26 cellular contexts compared by ENCODE assay signal in genomic region chr11:108865411-108865810, GRCh38.
"Had no signal": no experiment of that assay in that cellular context is flagged by ENCODE, and none has a peak within 500 bp of the region (broad histone marks: within the 10 kb centered on the region; RNA-seq: fewer than 3 reads in every experiment).

No MANE protein-coding gene starts in this region.

- ATAC-seq: effector memory CD8-positive, alpha-beta T cell; gastroesophageal sphincter; heart left ventricle; left lobe of liver; natural killer cell treated with Interleukin-12 subunit alpha and Interleukin-12 subunit beta and Interleukin-15 and Interleukin-18, amount 100 ng/mL, for 72 hours; sciatic nerve; stimulated activated naive CD8-positive, alpha-beta T cell treated with anti-CD3 and anti-CD28 coated beads, Interleukin-15, amount 100 ng/mL, for 72 hours; upper lobe of right lung had no signal

- DNase-seq: effector memory CD8-positive, alpha-beta T cell; erythroblast; esophagus squamous epithelium; foreskin fibroblast; heart left ventricle; kidney; stimulated activated CD4-positive, alpha-beta T cell treated with anti-CD3 and anti-CD28 coated beads, Interleukin-12 subunit alpha, Interleukin-12 subunit beta, amount 100 ng/mL, for 4 hours; stimulated activated CD4-positive, alpha-beta T cell treated with anti-CD3 and anti-CD28 coated beads, Interleukin-1b, Interleukin-23, amount 100 ng/mL, for 48 hours; stimulated activated CD4-positive, alpha-beta T cell treated with anti-CD3 and anti-CD28 coated beads, Interleukin-4, amount 100 ng/mL, for 1 hour; stimulated activated CD8-positive, alpha-beta memory T cell treated with anti-CD3 and anti-CD28 coated beads, Interleukin-4, amount 100 ng/mL, for 48 hours; stimulated activated naive CD4-positive, alpha-beta T cell; stimulated activated naive CD8-positive, alpha-beta T cell treated with anti-CD3 and anti-CD28 coated beads, Interleukin-15, amount 100 ng/mL, for 72 hours; transverse colon; upper lobe of right lung; uterus had no signal

- FAIRE-seq: endometrium, kidney had no signal

- H3K4me3 ChIP-seq: coronary artery, esophagus squamous epithelium, gastroesophageal sphincter, heart left ventricle, hepatocyte, lung, right atrium auricular region, smooth muscle cell, suprapubic skin, transverse colon, upper lobe of right lung, uterus had no signal
